1 cellular context compared by ENCODE assay signal in the genomic region with DNA sequence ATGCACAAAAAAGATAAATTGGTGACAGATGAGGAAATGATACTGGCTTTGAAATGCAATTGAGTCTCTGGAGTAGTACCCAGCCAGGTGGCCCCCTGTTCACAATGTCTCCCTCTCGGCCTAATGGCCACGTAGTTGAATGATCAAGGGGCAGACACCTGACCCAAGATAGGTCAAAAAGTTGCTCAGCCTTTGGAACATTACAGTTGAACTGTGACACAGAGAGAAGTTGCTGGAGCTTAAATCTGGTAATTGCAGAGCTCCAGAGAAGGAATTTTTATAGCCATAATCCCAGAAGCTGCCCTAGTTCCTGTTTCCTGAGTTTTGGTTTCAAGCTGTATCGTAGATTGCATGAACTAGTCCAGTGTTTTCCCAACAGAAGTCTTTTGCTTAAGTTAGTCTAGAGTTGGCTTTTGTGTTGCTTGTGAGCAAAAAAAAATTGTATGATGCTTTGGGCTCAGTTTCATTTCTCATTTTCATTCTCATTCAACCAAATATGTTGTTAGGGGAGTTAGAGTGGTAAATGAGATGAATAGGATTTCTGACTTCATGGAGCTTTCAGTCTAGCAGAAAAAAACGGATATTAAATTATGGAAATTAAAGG.
TF ChIP-seq lines count a peak whose summit lies in the region.

No MANE protein-coding gene starts in this region.

TF ChIP-seq in HepG2, 621 proteins besides CTCF, POLR2A, EP300 and RAD21 (continued from another document):
- no peak for TF ChIP-seq GTF2F1 (IDR thresholded peaks at IDR 0.05; ENCODE audit: low read length)
